In the genomic region with DNA sequence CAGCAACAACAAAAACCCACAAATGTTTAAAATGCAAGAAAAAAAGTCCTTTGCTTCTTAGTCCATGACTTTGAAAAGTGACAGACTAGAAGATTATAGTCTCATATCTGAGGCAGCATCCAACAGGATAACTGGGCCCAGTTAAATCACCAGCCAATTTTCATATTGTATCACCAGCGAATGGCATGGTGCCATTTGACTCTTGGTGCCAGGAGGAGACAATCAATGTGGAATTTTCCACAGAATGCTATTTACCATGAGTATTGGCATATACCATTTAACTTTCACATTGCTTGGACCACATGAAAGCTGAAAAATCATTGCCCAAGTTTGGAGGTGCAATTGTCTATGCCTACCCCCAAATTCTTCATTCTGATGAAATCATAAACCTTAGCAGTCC, we compare ENCODE assay signal across 30 cellular contexts.
"Had no signal": no experiment of that assay in that cellular context is flagged by ENCODE, and none has a peak within 500 bp of the region (broad histone marks: within the 10 kb centered on the region; RNA-seq: fewer than 3 reads in every experiment).

No MANE protein-coding gene starts in this region.

- ATAC-seq: activated CD4-positive, alpha-beta T cell treated with anti-CD3 and anti-CD28 coated beads for 36 hours; effector memory CD8-positive, alpha-beta T cell; foreskin keratinocyte; heart left ventricle; left lung; lower lobe of right lung; natural killer cell; psoas muscle; stimulated activated effector memory CD8-positive, alpha-beta T cell treated with anti-CD3 and anti-CD28 coated beads, Interleukin-12 subunit alpha, Interleukin-12 subunit beta, amount 100 ng/mL, for 72 hours; stimulated activated naive CD8-positive, alpha-beta T cell treated with anti-CD3 and anti-CD28 coated beads, Interleukin-15, amount 100 ng/mL, for 72 hours; upper lobe of right lung had no signal

- H3K79me2 ChIP-seq: parathyroid adenoma had no signal

- H3K36me3 ChIP-seq: cardiac muscle cell, heart left ventricle, left lung, lower lobe of right lung, neural progenitor cell, sigmoid colon, suprapubic skin, tibial artery, upper lobe of right lung had no signal

- H3K27ac ChIP-seq: cardiac muscle cell, coronary artery, foreskin keratinocyte, heart left ventricle, left lung, lower lobe of right lung, neural progenitor cell, parathyroid adenoma, psoas muscle, sigmoid colon, suprapubic skin, tibial artery, upper lobe of right lung had no signal

- H3K9ac ChIP-seq: neural progenitor cell, parathyroid adenoma had no signal

- H2AFZ ChIP-seq: neural progenitor cell, parathyroid adenoma had no signal

- H3K4me1 ChIP-seq: foreskin keratinocyte, heart left ventricle, left lung, lower lobe of right lung, neural progenitor cell, parathyroid adenoma, psoas muscle, sigmoid colon, suprapubic skin, upper lobe of right lung had no signal

- H3K4me3 ChIP-seq: cardiac muscle cell, coronary artery, heart left ventricle, left lung, lower lobe of right lung, neural progenitor cell, psoas muscle, sigmoid colon, suprapubic skin, tibial artery, upper lobe of right lung had no signal

- H3K9me3 ChIP-seq: left lung, lower lobe of right lung, psoas muscle, suprapubic skin, tibial artery, upper lobe of right lung had no signal

- H3K4me2 ChIP-seq: neural progenitor cell had no signal

- DNase-seq: activated CD4-positive, alpha-beta T cell treated with anti-CD3 and anti-CD28 coated beads for 36 hours; activated CD4-positive, alpha-beta T cell treated with anti-CD3 and anti-CD28 coated beads, Interleukin-2, amount 50 U/mL, for 4 hours; activated CD4-positive, CD25-positive, alpha-beta regulatory T cell; activated effector memory CD4-positive, alpha-beta T cell treated with Interleukin-2 at 50 U/mL for 16 hours; activated naive CD4-positive, alpha-beta T cell treated with Interleukin-2 at 50 U/mL for 16 hours; aorta; cerebellar nuclear complex; effector memory CD8-positive, alpha-beta T cell; erythroblast; foreskin keratinocyte; heart left ventricle; kidney glomerular epithelial cell; left lung; lower lobe of right lung; mesenchymal stem cell; natural killer cell; occipital lobe; psoas muscle; sigmoid colon; small intestine; stimulated activated CD4-positive, alpha-beta T cell treated with anti-CD3 and anti-CD28 coated beads, Interleukin-4, amount 100 ng/mL, for 24 hours; stimulated activated naive CD8-positive, alpha-beta T cell treated with anti-CD3 and anti-CD28 coated beads, Interleukin-15, amount 100 ng/mL, for 72 hours; tibial artery; upper lobe of right lung had no signal

- H3K27me3 ChIP-seq: cardiac muscle cell, foreskin keratinocyte, heart left ventricle, left lung, sigmoid colon, suprapubic skin, tibial artery had no signal
